ENCODE assay signal across 16 cellular contexts in the genomic region with DNA sequence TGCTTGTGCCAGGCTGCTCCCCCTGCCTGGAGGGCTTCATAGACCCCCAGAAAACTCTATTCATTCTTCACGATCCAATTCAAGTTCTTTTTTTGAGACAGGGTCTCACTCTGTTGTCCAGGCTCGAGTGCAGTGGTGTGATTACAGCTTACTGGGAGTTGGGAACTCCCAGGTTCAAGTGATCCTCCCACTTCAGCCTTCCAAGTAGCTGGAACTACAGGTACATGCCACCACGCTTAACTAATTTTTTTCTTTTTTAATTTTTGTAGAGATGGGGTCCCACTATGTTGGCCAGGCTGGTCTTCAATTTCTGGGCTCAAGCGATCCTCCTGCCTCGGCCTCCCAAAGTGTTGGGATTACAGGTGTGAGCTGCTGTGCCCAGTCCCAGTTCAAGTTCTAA. TPM values are rescaled to one million over a fixed set of nuclear protein-coding genes. Genes with fewer than 3 reads are reported as not detected.
DNase-seq lines count a peak whose midpoint lies in the region; ATAC-seq, FAIRE-seq and TF ChIP-seq lines count a peak whose summit lies in the region.
"Had no signal": no experiment of that assay in that cellular context is flagged by ENCODE, and none has a peak within 500 bp of the region (broad histone marks: within the 10 kb centered on the region; RNA-seq: fewer than 3 reads in every experiment).

No MANE protein-coding gene starts in this region.

- H3K4me1 ChIP-seq in A673 (ENCODE audit: insufficient read depth, low read length, poor library complexity, severe bottlenecking) (peaks cover 30% of the 10 kb centered on the region), DOHH2 (ENCODE audit: control insufficient read depth, low read length) (peaks cover 86% of the 10 kb centered on the region), K562 (replicated peaks in 1 of 2; ENCODE audit: control insufficient read depth in 2 of 2, insufficient read depth in 2 of 2, low read length in 2 of 2) (peaks cover 17 to 18% of the 10 kb centered on the region in 2 experiments; a peak in 4 of 5 replicates), GM23248 (ENCODE audit: insufficient read depth) (peaks cover 9% of the 10 kb centered on the region)

- peak overlapping the region; percentile 76 for H3K4me2 ChIP-seq in DOHH2 (ENCODE audit: low read length)
- no peak overlapping the region for H3K4me2 ChIP-seq in K562 (ENCODE audit: insufficient read depth, low read length)
- no peak overlapping the region for H3K4me2 ChIP-seq in GM23248 (ENCODE audit: unreplicated experiment)

- BruUV-seq in A673 (replicated peaks; lab: Mats Ljungman, UMichigan) = no TSS peak
- no TSS peak for BruUV-seq in K562 (replicated peaks; lab: Mats Ljungman, UMichigan)

- no peak overlapping the region for H2AFZ ChIP-seq in K562 (ENCODE audit: low read depth, low read length)
- H2AFZ ChIP-seq in GM23248 = no peak overlapping the region

- TF ChIP-seq EP300 in K562 (IDR thresholded peaks at IDR 0.05; ENCODE audit: low read length) = no peak

- intact Hi-C loops in A673 (cut with micrococcal nuclease; ENCODE audit: unreplicated experiment) (no loop called here), K562 (cut with micrococcal nuclease) (no loop called here)

- 90% methylated on average over 5 of the region's 5 CpGs for WGBS in K562 (ENCODE audit: insufficient coverage, low coverage, missing lambda C conversion rate)
- 90 to 93% methylated on average over 5 of the region's 5 CpGs for WGBS in GM23248 (ENCODE audit: low coverage in 1 of 2, low lambda C conversion rate in 2 of 2, missing lambda C conversion rate in 2 of 2), 2 experiments

- ATAC-seq in K562 = no peak
- ATAC-seq in HG03469 (IDR thresholded peaks at IDR 0.05; ENCODE audit: unreplicated experiment) = no peak
- ATAC-seq: left ventricle myocardium superior had no signal

- H3K9me2 ChIP-seq in DOHH2 (replicated peaks; ENCODE audit: control insufficient read depth, low read length) (no peaks in the 10 kb centered on the region), GM23248 (ENCODE audit: insufficient read depth) (no peaks in the 10 kb centered on the region)

- peaks cover 45% of the 10 kb centered on the region for H3K4me1 Mint-ChIP-seq in nephron

- H3K9me3 Mint-ChIP-seq in nephron = no peaks in the 10 kb centered on the region
- H3K9me3 Mint-ChIP-seq: T-helper 2 cell treated with Interferon-gamma antibody and Interleukin-4, amounts not matched to agents 5 μg/mL and 100 μg/mL, for 36 hours had no signal

- no peaks in the 10 kb centered on the region for H3K9me3 ChIP-seq in A673 (ENCODE audit: low read depth, low read length, poor library complexity, severe bottlenecking)
- H3K9me3 ChIP-seq in DOHH2 (ENCODE audit: control insufficient read depth, insufficient read depth, low read length) = no peaks in the 10 kb centered on the region
- H3K9me3 ChIP-seq in K562 (replicated peaks; ENCODE audit: control insufficient read depth, insufficient read depth, low read depth, low read length) = no peaks in the 10 kb centered on the region
- no peaks in the 10 kb centered on the region for H3K9me3 ChIP-seq in GM23248 (ENCODE audit: low read depth)

- H3K4me3 ChIP-seq in A673 (ENCODE audit: low read depth, low read length, poor library complexity, severe bottlenecking) = no peak overlapping the region
- no peak overlapping the region for H3K4me3 ChIP-seq in DOHH2 (ENCODE audit: low read length)
- H3K4me3 ChIP-seq in K562 = no peak overlapping the region
- H3K4me3 ChIP-seq in GM23248 = no peak overlapping the region

- in situ Hi-C loops in K562 (cut with MboI) = no loop called here
- in situ Hi-C loops in GM23248 (cut with MboI) = no loop called here

- no peak for FAIRE-seq in K562 (lab: Jason Lieb, UNC)

- DNase-seq in A673 (ENCODE audit: low spot score) = no peak
- no peak for DNase-seq in K562 (ENCODE audit: extremely low read depth in 1 of 4, low spot score in 3 of 4)
- no peak for DNase-seq in activated CD4-positive, alpha-beta T cell treated with anti-CD3 and anti-CD28 coated beads, Interleukin-2, amount 50 U/mL, for 1 hour
- no peak for DNase-seq in NCI-H1105 treated with DMSO at 0.1 percent for 48 hours (lab: John Stamatoyannopoulos, UW)
- DNase-seq in GM23248 = no peak
- DNase-seq: activated CD4-positive, alpha-beta T cell treated with anti-CD3 and anti-CD28 coated beads for 4 hours; H7; left ventricle myocardium superior; MM.1S; NCI-H2081; NCI-H526 treated with DMSO at 0.1 percent for 48 hours; OCI-M1 had no signal

- no peaks in the 10 kb centered on the region for H3K27me3 Mint-ChIP-seq in nephron (ENCODE audit: low read depth)

- H4K20me1 ChIP-seq in DOHH2 (ENCODE audit: control insufficient read depth, insufficient read depth, low read depth, low read length) = peaks cover 22% of the 10 kb centered on the region; the same call in 1 of the 2 replicates
- H4K20me1 ChIP-seq in K562 (replicated peaks; ENCODE audit: control insufficient read depth, insufficient read depth, low read length) = peaks cover 24% of the 10 kb centered on the region; the same call in 1 of the 2 replicates
- 0 out of 2 replicates have a peak, but pooled peaks cover 3% of the 10 kb centered on the region for H4K20me1 ChIP-seq in GM23248 (ENCODE audit: insufficient read depth)

- H3K79me2 ChIP-seq in DOHH2 (ENCODE audit: control insufficient read depth, low read length) (peaks cover 93% of the 10 kb centered on the region), K562 (ENCODE audit: control insufficient read depth, insufficient read depth, low read length) (peaks cover 87% of the 10 kb centered on the region), GM23248 (ENCODE audit: insufficient read depth) (peaks cover 92% of the 10 kb centered on the region)

- TF ChIP-seq CTCF in A673 (conservative IDR thresholded peaks at IDR 0.05; ENCODE audit: low read depth, low read length) (no peak), DOHH2 (IDR thresholded peaks at IDR 0.05; ENCODE audit: low read depth, low read length, poor library complexity, severe bottlenecking) (no peak), K562 (IDR thresholded peaks at IDR 0.05 in 2 of 3, conservative IDR thresholded peaks at IDR 0.05 in 1 of 3; ENCODE audit: insufficient read depth in 2 of 3, low read depth in 1 of 3, low read length in 3 of 3) (no peak), nephron (IDR thresholded peaks at IDR 0.05; ENCODE audit: unreplicated experiment in 3 of 3) (no peak)

- CTCF ChIA-PET in A673 (lab: Charles Lee) (no interaction called here), K562 (lab: Yijun Ruan, JAX; ENCODE audit: low intra/inter-chr PET ratio) (no interaction called here)

- TF ChIP-seq POLR2A in K562 (conservative IDR thresholded peaks at IDR 0.05) = no peak

- peak overlapping the region in 1 of 2 experiments; percentile 32; a peak in 1 of 4 replicates for H3K9ac ChIP-seq in K562 (ENCODE audit: insufficient read depth in 1 of 2, low read depth in 2 of 2, low read length in 2 of 2)
- H3K9ac ChIP-seq in GM23248 = no peak overlapping the region

- H3K27ac ChIP-seq in A673 (ENCODE audit: low read depth, low read length, poor library complexity, severe bottlenecking) (peak overlapping the region; percentile 71), DOHH2 (ENCODE audit: low read depth, low read length) (no peak overlapping the region), K562 (ENCODE audit: extremely low read depth, low read depth, low read length) (no peak overlapping the region), GM23248 (no peak overlapping the region)

- no peak for TF ChIP-seq RAD21 in K562 (CRISPR knock-in tag; conservative IDR thresholded peaks at IDR 0.05 in 1 of 2, IDR thresholded peaks at IDR 0.05 in 1 of 2)

- no peak overlapping the region for H3K4me3 Mint-ChIP-seq in nephron
- H3K4me3 Mint-ChIP-seq: T-helper 2 cell treated with Interferon-gamma antibody and Interleukin-4, amounts not matched to agents 5 μg/mL and 100 μg/mL, for 36 hours had no signal

- H3F3A ChIP-seq in DOHH2 (ENCODE audit: control insufficient read depth, insufficient read depth) = peaks cover 5% of the 10 kb centered on the region
- H3F3A ChIP-seq in GM23248 (ENCODE audit: insufficient read depth) = peaks cover 9% of the 10 kb centered on the region; the same call in 1 of the 2 replicates

- peak overlapping the region in 2 of 3 experiments; percentile 50 to 55 for H3K27ac Mint-ChIP-seq in nephron

- POLR2A ChIA-PET in A673 (lab: Charles Lee; ENCODE audit: low non-redundant PET) = no interaction called here
- POLR2A ChIA-PET in K562 (lab: Yijun Ruan, JAX) = interaction anchor here (0.6 to 9.7 kb wide), 5 partner anchors 8 to 232 kb away, joined by 3 to 315 read pairs (median 5); partner anchors contain the start of genes LSM10 and TRAPPC3

- H3K36me3 ChIP-seq in A673 (ENCODE audit: insufficient read depth, low read length, poor library complexity, severe bottlenecking) = no peaks in the 10 kb centered on the region
- H3K36me3 ChIP-seq in DOHH2 (ENCODE audit: control insufficient read depth, low read length) = peaks cover 73% of the 10 kb centered on the region
- peaks cover 36% of the 10 kb centered on the region for H3K36me3 ChIP-seq in K562 (ENCODE audit: control insufficient read depth, insufficient read depth, low read length)
- no peaks in the 10 kb centered on the region; the same call in 1 of the 2 replicates for H3K36me3 ChIP-seq in GM23248 (ENCODE audit: low read depth)

- peaks cover 8% of the 10 kb centered on the region for H3K36me3 Mint-ChIP-seq in nephron (ENCODE audit: low read depth)

- H3K27me3 ChIP-seq in A673 (replicated peaks; ENCODE audit: insufficient read depth, low read depth, low read length, poor library complexity) (no peaks in the 10 kb centered on the region), DOHH2 (ENCODE audit: control insufficient read depth, low read length) (no peaks in the 10 kb centered on the region), K562 (ENCODE audit: control insufficient read depth in 2 of 2, insufficient read depth in 2 of 2, low read length in 2 of 2) (no peaks in the 10 kb centered on the region), GM23248 (replicated peaks; ENCODE audit: insufficient read depth) (no peaks in the 10 kb centered on the region)

- peaks cover 4% of the 10 kb centered on the region for H3K9me1 ChIP-seq in K562 (ENCODE audit: control insufficient read depth, insufficient read depth, low read length)

RNA-seq across cellular contexts. Expression of gene STK40, which starts 4.3 kb away (rescaled TPM):
- total RNA-seq in A673 (2021) = 93.2 and 109 TPM in 2 replicates
- 24.8 and 55.6 TPM in 2 replicates for total RNA-seq in K562 (2011; cell fraction: chromatin; rRNA removed; ENCODE audit: low replicate concordance)
- 29.2 and 31.0 TPM in 2 replicates for total RNA-seq in K562 (2011; cell fraction: nucleolus; rRNA removed)
- total RNA-seq in K562 (2011; cell fraction: nucleoplasm; rRNA removed) = 30.9 and 40.1 TPM in 2 replicates
- total RNA-seq in K562 (2014; rRNA removed) = 39.1 and 55.1 TPM in 2 replicates
- 18.5 and 22.8 TPM in 2 replicates for total RNA-seq in K562 (2014; rRNA removed; fragmentation: Illumina TruSeq; extraction: Trizol)
- 27.1 and 27.6 TPM in 2 replicates for total RNA-seq in K562 (2015; rRNA removed; fragmentation: Illumina TruSeq; extraction: Trizol)
- 90.1 and 94.3 TPM in 2 replicates for total RNA-seq in K562 (2021)
- 57.8 and 73.8 TPM in 2 replicates for polyA plus RNA-seq in K562 (2011; rRNA removed)
- polyA plus RNA-seq in K562 (2011; cell fraction: cytosol; rRNA removed) = 46.1 and 62.2 TPM in 2 replicates
- 37.6 and 46.3 TPM in 2 replicates for polyA plus RNA-seq in K562 (2011; cell fraction: nucleus; rRNA removed)
- 62.9 and 132 TPM in 2 replicates for polyA plus RNA-seq in K562 (2012)
- 62.9 and 78.0 TPM in 2 replicates for polyA plus RNA-seq in K562 (2014; fragmentation: Illumina TruSeq; extraction: Trizol)
- polyA plus RNA-seq in K562 (2014; fragmentation: Nextera tagmentation; extraction: Ambion mirVana) = 1 to 10 TPM in 1 of 2 experiments, under 1 TPM in 1; 0.69 to 1.7 TPM
- 59.0 and 63.1 TPM in 2 replicates for polyA plus RNA-seq in K562 (2014; rRNA removed)
- 49.4 and 58.5 TPM in 2 replicates for polyA minus RNA-seq in K562 (2011; rRNA and poly(A)+ RNA removed)
- polyA minus RNA-seq in K562 (2011; cell fraction: cytosol; rRNA and poly(A)+ RNA removed) = 25.9 and 28.4 TPM in 2 replicates
- polyA minus RNA-seq in K562 (2011; cell fraction: nucleus; rRNA and poly(A)+ RNA removed) = 9.8 and 13.2 TPM in 2 replicates
- 11.1 and 16.4 TPM in 2 replicates for total RNA-seq in GM23248 (2014; rRNA removed; shearing (Covaris generic))
- polyA plus RNA-seq in GM23248 (2016; fragmentation: Nextera tagmentation; extraction: Ambion mirVana) = 15.3 and 16.2 TPM in 2 replicates

RNA-seq across cellular contexts. Expression of gene LSM10, which starts 16.3 kb away (rescaled TPM):
- total RNA-seq in A673 (2021) (60.7 and 68.0 TPM in 2 replicates), K562 (2014; rRNA removed) (68.9 and 94.6 TPM in 2 replicates), K562 (2014; rRNA removed; fragmentation: Illumina TruSeq; extraction: Trizol) (9.8 and 13.2 TPM in 2 replicates), K562 (2015; rRNA removed; fragmentation: Illumina TruSeq; extraction: Trizol) (21.8 and 23.3 TPM in 2 replicates), K562 (2021) (85.7 and 88.0 TPM in 2 replicates)
- 20.5 and 63.8 TPM in 2 replicates for total RNA-seq in K562 (2011; cell fraction: chromatin; rRNA removed; ENCODE audit: low replicate concordance)
- 55.5 and 59.9 TPM in 2 replicates for total RNA-seq in K562 (2011; cell fraction: nucleolus; rRNA removed)
- 40.9 and 45.8 TPM in 2 replicates for total RNA-seq in K562 (2011; cell fraction: nucleoplasm; rRNA removed)
- polyA plus RNA-seq in K562 (2011; rRNA removed) (91.4 and 95.2 TPM in 2 replicates), K562 (2014; fragmentation: Illumina TruSeq; extraction: Trizol) (122 and 153 TPM in 2 replicates), K562 (2014; fragmentation: Nextera tagmentation; extraction: Ambion mirVana) (10 to 100 TPM; 34.8 to 56.9 TPM), K562 (2014; rRNA removed) (146 and 168 TPM in 2 replicates), GM23248 (2016; fragmentation: Nextera tagmentation; extraction: Ambion mirVana) (72.5 and 80.2 TPM in 2 replicates)
- 111 and 190 TPM in 2 replicates for polyA plus RNA-seq in K562 (2011; cell fraction: cytosol; rRNA removed)
- polyA plus RNA-seq in K562 (2011; cell fraction: nucleus; rRNA removed) = 44.9 and 48.3 TPM in 2 replicates
- 91.2 and 105 TPM in 2 replicates for polyA plus RNA-seq in K562 (2012)
- 26.2 and 41.8 TPM in 2 replicates for polyA minus RNA-seq in K562 (2011; rRNA and poly(A)+ RNA removed)
- 26.6 and 38.0 TPM in 2 replicates for polyA minus RNA-seq in K562 (2011; cell fraction: cytosol; rRNA and poly(A)+ RNA removed)
- polyA minus RNA-seq in K562 (2011; cell fraction: nucleus; rRNA and poly(A)+ RNA removed) = 17.1 and 23.5 TPM in 2 replicates
- 4.6 and 10.4 TPM in 2 replicates for total RNA-seq in GM23248 (2014; rRNA removed; shearing (Covaris generic))

RNA-seq across cellular contexts. Expression of gene EVA1B, which starts 58.0 kb away (rescaled TPM):
- total RNA-seq in A673 (2021) = 6.2 and 8.4 TPM in 2 replicates
- total RNA-seq in K562 (2011; cell fraction: chromatin; rRNA removed; ENCODE audit: low replicate concordance) = 1.1 and 4.4 TPM in 2 replicates
- total RNA-seq in K562 (2011; cell fraction: nucleolus; rRNA removed) = 19.2 and 19.5 TPM in 2 replicates
- 6.2 and 6.6 TPM in 2 replicates for total RNA-seq in K562 (2011; cell fraction: nucleoplasm; rRNA removed)
- total RNA-seq in K562 (2014; rRNA removed) = 61.5 and 65.7 TPM in 2 replicates
- 0.29 and 0.44 TPM in 2 replicates for total RNA-seq in K562 (2014; rRNA removed; fragmentation: Illumina TruSeq; extraction: Trizol)
- total RNA-seq in K562 (2015; rRNA removed; fragmentation: Illumina TruSeq; extraction: Trizol) = 4.6 and 5.9 TPM in 2 replicates
- total RNA-seq in K562 (2021) = 27.2 and 27.8 TPM in 2 replicates
- 2.4 and 5.3 TPM in 2 replicates for polyA plus RNA-seq in K562 (2011; rRNA removed)
- 12.0 and 70.7 TPM in 2 replicates for polyA plus RNA-seq in K562 (2011; cell fraction: cytosol; rRNA removed)
- polyA plus RNA-seq in K562 (2011; cell fraction: nucleus; rRNA removed) = 4.3 and 9.6 TPM in 2 replicates
- polyA plus RNA-seq in K562 (2012) = 22.6 and 37.3 TPM in 2 replicates
- polyA plus RNA-seq in K562 (2014; fragmentation: Illumina TruSeq; extraction: Trizol) = 0.68 and 2.1 TPM in 2 replicates
- under 1 TPM; 0.08 to 0.13 TPM for polyA plus RNA-seq in K562 (2014; fragmentation: Nextera tagmentation; extraction: Ambion mirVana)
- 39.1 and 41.3 TPM in 2 replicates for polyA plus RNA-seq in K562 (2014; rRNA removed)
- polyA minus RNA-seq in K562 (2011; rRNA and poly(A)+ RNA removed) = 0.36 TPM in 1 of 2 replicates, not detected in the other
- 6.1 and 7.3 TPM in 2 replicates for polyA minus RNA-seq in K562 (2011; cell fraction: cytosol; rRNA and poly(A)+ RNA removed)
- polyA minus RNA-seq in K562 (2011; cell fraction: nucleus; rRNA and poly(A)+ RNA removed) = 2.0 and 2.2 TPM in 2 replicates
- 294 and 328 TPM in 2 replicates for total RNA-seq in GM23248 (2014; rRNA removed; shearing (Covaris generic))
- 95.0 and 111 TPM in 2 replicates for polyA plus RNA-seq in GM23248 (2016; fragmentation: Nextera tagmentation; extraction: Ambion mirVana)
